ENCODE assay signal across 21 cellular contexts in genomic region chr3:122461834-122462233, GRCh38. TPM values are rescaled to one million over a fixed set of nuclear protein-coding genes. Genes with fewer than 3 reads are reported as not detected.
DNase-seq lines count a peak whose midpoint lies in the region; ATAC-seq, FAIRE-seq and TF ChIP-seq lines count a peak whose summit lies in the region.
"Had no signal": no experiment of that assay in that cellular context is flagged by ENCODE, and none has a peak within 500 bp of the region (broad histone marks: within the 10 kb centered on the region; RNA-seq: fewer than 3 reads in every experiment).

No MANE protein-coding gene starts in this region.

- FAIRE-seq in A549 (lab: Jason Lieb, UNC) = peak; percentile 56
- peak; percentile 14 for FAIRE-seq in GM19239 (lab: Jason Lieb, UNC)
- FAIRE-seq in K562 (lab: Jason Lieb, UNC) = no peak
- FAIRE-seq: RCC 7860 had no signal

- no TSS peak for BruUV-seq in K562 (replicated peaks; lab: Mats Ljungman, UMichigan)

- POLR2A ChIA-PET in A549 (lab: Yijun Ruan, JAX) (no interaction called here), K562 (lab: Yijun Ruan, JAX) (no interaction called here)

- H3K36me3 ChIP-seq in K562 (ENCODE audit: control insufficient read depth, insufficient read depth, low read length) = peaks cover 78% of the 10 kb centered on the region

- no peak for TF ChIP-seq RAD21 in A549 (conservative IDR thresholded peaks at IDR 0.05 in 1 of 2, IDR thresholded peaks at IDR 0.05 in 1 of 2)
- no peak for TF ChIP-seq RAD21 in K562 (CRISPR knock-in tag; conservative IDR thresholded peaks at IDR 0.05 in 1 of 2, IDR thresholded peaks at IDR 0.05 in 1 of 2)

- CTCF ChIA-PET in A549 (lab: Yijun Ruan, JAX) = interaction anchor here (6.4 kb wide), 1 partner anchor 218 kb away, joined by 52 read pairs; the partner anchor contains the start of gene PARP14
- CTCF ChIA-PET in K562 (lab: Yijun Ruan, JAX; ENCODE audit: low intra/inter-chr PET ratio) = no interaction called here

- no peak overlapping the region for H2AFZ ChIP-seq in K562 (ENCODE audit: low read depth, low read length)
- H2AFZ ChIP-seq: GM23248 had no signal

- H3K36me3 Mint-ChIP-seq in memory B cell = peaks cover 28% of the 10 kb centered on the region

- H3K27ac ChIP-seq in A549 (no peak overlapping the region), K562 (ENCODE audit: extremely low read depth, low read depth, low read length) (no peak overlapping the region)
- H3K27ac ChIP-seq: GM23248, HL-60, SJCRH30 had no signal

- no peaks in the 10 kb centered on the region for H3K27me3 ChIP-seq in K562 (ENCODE audit: control insufficient read depth in 2 of 2, insufficient read depth in 2 of 2, low read length in 2 of 2)
- H3K27me3 ChIP-seq: SJCRH30 had no signal

- WGBS in A549 (ENCODE audit: missing lambda C conversion rate) = 84% methylated on average over 3 of the region's 3 CpGs
- WGBS in K562 (ENCODE audit: insufficient coverage, low coverage, missing lambda C conversion rate) = 97% methylated on average over 3 of the region's 3 CpGs

- H3K9me1 ChIP-seq in K562 (ENCODE audit: control insufficient read depth, insufficient read depth, low read length) = no peaks in the 10 kb centered on the region

- no peaks in the 10 kb centered on the region for H3K27me3 Mint-ChIP-seq in memory B cell
- H3K27me3 Mint-ChIP-seq: CD4-positive, CD25-positive, alpha-beta regulatory T cell had no signal

- in situ Hi-C loops in K562 (cut with MboI) = no loop called here

- intact Hi-C loops in K562 (cut with micrococcal nuclease) = no loop called here

- peaks cover 3% of the 10 kb centered on the region; the same call in 1 of the 3 replicates for H3K4me1 ChIP-seq in A549
- no peaks in the 10 kb centered on the region for H3K4me1 ChIP-seq in K562 (replicated peaks in 1 of 2; ENCODE audit: control insufficient read depth in 2 of 2, insufficient read depth in 2 of 2, low read length in 2 of 2)
- H3K4me1 ChIP-seq: HAP-1, SJCRH30 had no signal

- ATAC-seq in A549 = no peak
- no peak for ATAC-seq in K562
- ATAC-seq in memory B cell (ENCODE audit: low read depth) = no peak
- no peak for ATAC-seq in GM21526 (IDR thresholded peaks at IDR 0.05; ENCODE audit: low FRiP score, unreplicated experiment)

- H3K4me3 Mint-ChIP-seq in memory B cell = no peak overlapping the region
- H3K4me3 Mint-ChIP-seq: CD4-positive, CD25-positive, alpha-beta regulatory T cell had no signal

- H3K4me2 ChIP-seq in A549 (no peak overlapping the region), K562 (ENCODE audit: insufficient read depth, low read length) (no peak overlapping the region)

- TF ChIP-seq EP300 in A549 (IDR thresholded peaks at IDR 0.05) (no peak), K562 (IDR thresholded peaks at IDR 0.05; ENCODE audit: low read length) (no peak)

- TF ChIP-seq POLR2A in A549 (IDR thresholded peaks at IDR 0.05; ENCODE audit: low read length) (no peak), K562 (conservative IDR thresholded peaks at IDR 0.05) (no peak)

- no peaks in the 10 kb centered on the region for H3K4me1 Mint-ChIP-seq in memory B cell

- no peaks in the 10 kb centered on the region for H4K20me1 ChIP-seq in K562 (replicated peaks; ENCODE audit: control insufficient read depth, insufficient read depth, low read length)

- DNase-seq in A549 (ENCODE audit: low read depth in 1 of 2, low spot score in 1 of 2) (no peak), GM19239 (ENCODE audit: insufficient read length, low spot score) (no peak), K562 (ENCODE audit: extremely low read depth in 1 of 4, low spot score in 3 of 4) (no peak), memory B cell (ENCODE audit: low spot score in 2 of 2) (no peak), occipital lobe (lab: John Stamatoyannopoulos, UW) (no peak), GOT3 (lab: John Stamatoyannopoulos, UW) (no peak)
- DNase-seq: CD4-positive, CD25-positive, alpha-beta regulatory T cell; EL; GF-D8; GM23248; IMR-90; NCI-H1048; NCI-H1417 treated with DMSO at 0.1 percent for 48 hours; NCI-H187; NCI-H446; NCI-H526; SJCRH30 had no signal

- H3K9me3 ChIP-seq in A549 (no peaks in the 10 kb centered on the region), K562 (replicated peaks; ENCODE audit: control insufficient read depth, insufficient read depth, low read depth, low read length) (no peaks in the 10 kb centered on the region)
- H3K9me3 ChIP-seq: HAP-1, SJCRH30 had no signal

- peak overlapping the region; percentile 77 for H3K27ac Mint-ChIP-seq in memory B cell

- TF ChIP-seq CTCF in A549 (IDR thresholded peaks at IDR 0.05) (no peak), K562 (IDR thresholded peaks at IDR 0.05 in 2 of 3, conservative IDR thresholded peaks at IDR 0.05 in 1 of 3; ENCODE audit: insufficient read depth in 2 of 3, low read depth in 1 of 3, low read length in 3 of 3) (no peak)

- no peak overlapping the region for H3K9ac ChIP-seq in K562 (ENCODE audit: insufficient read depth in 1 of 2, low read depth in 2 of 2, low read length in 2 of 2)
- H3K9ac ChIP-seq: GM23248 had no signal

- no peak overlapping the region for H3K4me3 ChIP-seq in A549
- H3K4me3 ChIP-seq in K562 = no peak overlapping the region
- H3K4me3 ChIP-seq: GM23248, HAP-1, SJCRH30 had no signal

- no peaks in the 10 kb centered on the region for H3K9me3 Mint-ChIP-seq in memory B cell
- H3K9me3 Mint-ChIP-seq: CD4-positive, CD25-positive, alpha-beta regulatory T cell had no signal

- no peaks in the 10 kb centered on the region; the same call in 2 of the 3 replicates for H3K79me2 ChIP-seq in K562 (ENCODE audit: control insufficient read depth, insufficient read depth, low read length)

TF ChIP-seq in A549, 52 proteins besides CTCF, POLR2A, EP300 and RAD21 (continues in another document):
- TF ChIP-seq JUNB (IDR thresholded peaks at IDR 0.05) (no peak), RARB (CRISPR knock-in tag; IDR thresholded peaks at IDR 0.05) (no peak), FOSB (CRISPR knock-in tag; IDR thresholded peaks at IDR 0.05) (no peak), BHLHE40 (IDR thresholded peaks at IDR 0.05; ENCODE audit: low read depth, low read length) (no peak), MAZ (IDR thresholded peaks at IDR 0.05; ENCODE audit: borderline replicate concordance, low read depth, low read length) (no peak)

RNA-seq across cellular contexts. Expression of gene WDR5B, which starts 46.0 kb away (rescaled TPM):
- polyA plus RNA-seq in A549 (2011; rRNA removed) (9.0 and 10.2 TPM in 2 replicates), A549 (2017; fragmentation: RNase III; extraction: RNeasy Plus Mini Kit Qiagen cat#74134 plus additional on column Dnase treatment) (5.1 to 5.9 TPM (median 5.9 TPM) in 3 replicates), K562 (2011; rRNA removed) (9.0 and 10.1 TPM in 2 replicates), K562 (2014; fragmentation: Illumina TruSeq; extraction: Trizol) (2.9 and 3.5 TPM in 2 replicates), K562 (2014; fragmentation: Nextera tagmentation; extraction: Ambion mirVana) (1 to 10 TPM; 3.9 to 4.4 TPM), K562 (2014; rRNA removed) (4.8 and 5.0 TPM in 2 replicates)
- 1.4 and 1.8 TPM in 2 replicates for polyA plus RNA-seq in A549 (2012; cell fraction: cytosol; rRNA removed)
- polyA plus RNA-seq in A549 (2012; cell fraction: nucleus; rRNA removed) = 0.62 and 1.1 TPM in 2 replicates
- 4.1 and 4.6 TPM in 2 replicates for polyA minus RNA-seq in A549 (2011; rRNA and poly(A)+ RNA removed)
- 6.0 and 16.2 TPM in 2 replicates for total RNA-seq in K562 (2011; cell fraction: chromatin; rRNA removed; ENCODE audit: low replicate concordance)
- 7.0 and 9.1 TPM in 2 replicates for total RNA-seq in K562 (2011; cell fraction: nucleolus; rRNA removed)
- 10.6 and 10.9 TPM in 2 replicates for total RNA-seq in K562 (2011; cell fraction: nucleoplasm; rRNA removed)
- total RNA-seq in K562 (2014; rRNA removed) (2.3 and 2.8 TPM in 2 replicates), K562 (2014; rRNA removed; fragmentation: Illumina TruSeq; extraction: Trizol) (4.4 and 4.6 TPM in 2 replicates), K562 (2015; rRNA removed; fragmentation: Illumina TruSeq; extraction: Trizol) (4.1 and 4.2 TPM in 2 replicates), K562 (2021) (3.0 and 3.1 TPM in 2 replicates), occipital lobe (9.8 TPM)
- 2.2 and 4.9 TPM in 2 replicates for polyA plus RNA-seq in K562 (2011; cell fraction: cytosol; rRNA removed)
- polyA plus RNA-seq in K562 (2011; cell fraction: nucleus; rRNA removed) = 4.5 and 6.7 TPM in 2 replicates
- 2.8 and 4.5 TPM in 2 replicates for polyA plus RNA-seq in K562 (2012)
- 7.1 and 8.6 TPM in 2 replicates for polyA minus RNA-seq in K562 (2011; rRNA and poly(A)+ RNA removed)
- polyA minus RNA-seq in K562 (2011; cell fraction: cytosol; rRNA and poly(A)+ RNA removed) = 1.4 and 1.6 TPM in 2 replicates
- 5.1 and 13.6 TPM in 2 replicates for polyA minus RNA-seq in K562 (2011; cell fraction: nucleus; rRNA and poly(A)+ RNA removed)

RNA-seq across cellular contexts. Expression of gene KPNA1, which starts 52.9 kb away (rescaled TPM):
- polyA plus RNA-seq in A549 (2011; rRNA removed) (81.8 and 86.6 TPM in 2 replicates), A549 (2017; fragmentation: RNase III; extraction: RNeasy Plus Mini Kit Qiagen cat#74134 plus additional on column Dnase treatment) (48.1 to 50.7 TPM (median 48.9 TPM) in 3 replicates), K562 (2011; rRNA removed) (33.1 and 44.1 TPM in 2 replicates), K562 (2014; fragmentation: Illumina TruSeq; extraction: Trizol) (47.0 and 51.9 TPM in 2 replicates), K562 (2014; fragmentation: Nextera tagmentation; extraction: Ambion mirVana) (10 to 100 TPM in 1 of 2 experiments, 1 to 10 TPM in 1; 9.3 to 11.7 TPM), K562 (2014; rRNA removed) (23.9 and 24.3 TPM in 2 replicates)
- 19.6 and 25.4 TPM in 2 replicates for polyA plus RNA-seq in A549 (2012; cell fraction: cytosol; rRNA removed)
- 14.9 and 20.9 TPM in 2 replicates for polyA plus RNA-seq in A549 (2012; cell fraction: nucleus; rRNA removed)
- 56.5 and 78.2 TPM in 2 replicates for polyA minus RNA-seq in A549 (2011; rRNA and poly(A)+ RNA removed)
- total RNA-seq in K562 (2011; cell fraction: chromatin; rRNA removed; ENCODE audit: low replicate concordance) = 28.4 and 78.0 TPM in 2 replicates
- 11.2 and 15.4 TPM in 2 replicates for total RNA-seq in K562 (2011; cell fraction: nucleolus; rRNA removed)
- total RNA-seq in K562 (2011; cell fraction: nucleoplasm; rRNA removed) = 30.3 and 42.8 TPM in 2 replicates
- total RNA-seq in K562 (2014; rRNA removed) (21.9 and 27.5 TPM in 2 replicates), K562 (2014; rRNA removed; fragmentation: Illumina TruSeq; extraction: Trizol) (40.9 and 47.3 TPM in 2 replicates), K562 (2015; rRNA removed; fragmentation: Illumina TruSeq; extraction: Trizol) (26.7 and 33.5 TPM in 2 replicates), K562 (2021) (51.4 and 53.8 TPM in 2 replicates), occipital lobe (49.0 TPM)
- 25.6 and 28.2 TPM in 2 replicates for polyA plus RNA-seq in K562 (2011; cell fraction: cytosol; rRNA removed)
- polyA plus RNA-seq in K562 (2011; cell fraction: nucleus; rRNA removed) = 22.8 and 23.0 TPM in 2 replicates
- polyA plus RNA-seq in K562 (2012) = 18.4 and 26.6 TPM in 2 replicates
- polyA minus RNA-seq in K562 (2011; rRNA and poly(A)+ RNA removed) = 52.4 and 53.3 TPM in 2 replicates
- polyA minus RNA-seq in K562 (2011; cell fraction: cytosol; rRNA and poly(A)+ RNA removed) = 27.5 and 27.6 TPM in 2 replicates
- 11.0 and 20.5 TPM in 2 replicates for polyA minus RNA-seq in K562 (2011; cell fraction: nucleus; rRNA and poly(A)+ RNA removed)
